Comparison of ENCODE assay signal across 8 cellular contexts in the genomic region with DNA sequence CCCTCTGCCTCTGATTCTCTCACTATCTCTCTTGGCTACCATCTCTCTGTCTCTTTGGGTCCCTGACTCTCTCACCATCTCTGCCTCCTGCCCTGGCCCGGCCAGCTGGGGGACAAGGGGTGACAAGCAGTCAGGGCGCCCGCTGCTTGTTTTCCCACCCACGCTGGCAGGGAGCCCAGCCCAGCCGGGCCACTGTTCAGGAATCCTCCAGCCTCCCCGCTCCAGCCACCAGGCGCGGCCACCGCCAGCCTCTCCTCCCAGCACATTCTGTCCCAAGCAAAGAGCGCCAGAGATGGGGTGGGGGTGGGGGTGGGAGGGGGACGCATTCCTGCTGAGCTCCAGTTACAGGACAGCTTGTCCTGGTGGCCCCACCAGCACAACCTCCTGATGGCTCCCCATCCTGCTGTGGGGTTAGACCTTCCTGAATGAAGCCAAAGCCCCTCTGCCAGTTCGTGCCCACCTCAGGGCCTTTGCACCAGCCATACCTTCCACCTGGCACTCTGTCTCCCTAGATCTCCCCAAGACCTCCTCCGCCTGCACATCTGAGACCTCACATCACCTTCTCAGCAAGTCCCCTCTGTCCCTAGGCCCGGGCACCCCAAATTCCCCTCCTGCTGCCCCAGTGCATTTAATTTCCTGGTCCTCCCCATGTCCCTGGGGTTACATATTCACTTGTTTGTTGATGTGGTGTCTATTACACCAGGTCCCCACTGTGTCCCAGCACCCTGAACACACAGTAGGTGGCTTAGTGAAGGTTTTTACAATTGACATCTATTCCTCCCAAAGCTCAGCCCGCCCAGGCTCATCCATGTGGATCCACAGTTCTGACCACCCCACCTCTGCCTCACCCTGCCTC. TPM values are rescaled to one million over a fixed set of nuclear protein-coding genes. Genes with fewer than 3 reads are reported as not detected.
A peak's percentile ranks its signal among the peaks of the same experiment; 100 is the strongest.
DNase-seq lines count a peak whose midpoint lies in the region; ATAC-seq lines count a peak whose summit lies in the region.

No MANE protein-coding gene starts in this region.

- peak overlapping the region; percentile 47 for H3K27ac Mint-ChIP-seq in activated naive CD4-positive, alpha-beta T cell treated with anti-CD3 and anti-CD28 coated beads, Interleukin-2, amount 10 ng/mL, durations not matched to agents 7 days and 5 days
- peak overlapping the region; percentile 89 for H3K27ac Mint-ChIP-seq in dendritic cell treated with granulocyte-macrophage colony-stimulating factor and Interleukin-4, amounts not matched to agents 40 ng/mL and 50 ng/mL, for 4 days

- peaks cover 75% of the 10 kb centered on the region for H3K4me1 Mint-ChIP-seq in activated naive CD4-positive, alpha-beta T cell treated with anti-CD3 and anti-CD28 coated beads, Interleukin-2, amount 10 ng/mL, durations not matched to agents 7 days and 5 days
- H3K4me1 Mint-ChIP-seq in dendritic cell treated with granulocyte-macrophage colony-stimulating factor and Interleukin-4, amounts not matched to agents 40 ng/mL and 50 ng/mL, for 4 days (ENCODE audit: low read depth): peaks cover 78% of the 10 kb centered on the region

- CTCF ChIA-PET in activated naive CD4-positive, alpha-beta T cell treated with anti-CD3 and anti-CD28 coated beads, Interleukin-2, amount 10 ng/mL, durations not matched to agents 7 days and 5 days (lab: Charles Lee): no interaction called here

- intact Hi-C loops in dendritic cell treated with granulocyte-macrophage colony-stimulating factor and Interleukin-4, amounts not matched to agents 40 ng/mL and 50 ng/mL, for 4 days (cut with micrococcal nuclease): loop anchor here (5.0 kb wide), 1 partner anchor 37 kb away; no protein-coding TSS in a partner anchor
- intact Hi-C loops in aorta (cut with DNase I): loop anchor here (2.0 kb wide), 2 partner anchors 28 to 30 kb away; no protein-coding TSS in a partner anchor

- 21 to 25% methylated on average over 15 of the region's 15 CpGs for WGBS in aorta, 2 donors

- H3K36me3 Mint-ChIP-seq in activated naive CD4-positive, alpha-beta T cell treated with anti-CD3 and anti-CD28 coated beads, Interleukin-2, amount 10 ng/mL, durations not matched to agents 7 days and 5 days: peaks cover 13% of the 10 kb centered on the region
- H3K36me3 Mint-ChIP-seq in dendritic cell treated with granulocyte-macrophage colony-stimulating factor and Interleukin-4, amounts not matched to agents 40 ng/mL and 50 ng/mL, for 4 days (ENCODE audit: low read depth): peaks cover 12% of the 10 kb centered on the region

- H3K4me3 ChIP-seq in mucosa of stomach (ENCODE audit: low read length) (no peak overlapping the region), aorta (ENCODE audit: low read length in 2 of 2) (no peak overlapping the region)

- H3K4me1 ChIP-seq in mucosa of stomach (ENCODE audit: control insufficient read depth, insufficient read depth, low read length) (peaks cover 47% of the 10 kb centered on the region), aorta (ENCODE audit: control insufficient read depth in 1 of 2, insufficient read depth in 2 of 2, low read length in 2 of 2) (peaks cover 2 to 4% of the 10 kb centered on the region in 2 donors)

- peaks cover 4% of the 10 kb centered on the region for H3K9me3 Mint-ChIP-seq in activated naive CD4-positive, alpha-beta T cell treated with anti-CD3 and anti-CD28 coated beads, Interleukin-2, amount 10 ng/mL, durations not matched to agents 7 days and 5 days
- no peaks in the 10 kb centered on the region for H3K9me3 Mint-ChIP-seq in dendritic cell treated with granulocyte-macrophage colony-stimulating factor and Interleukin-4, amounts not matched to agents 40 ng/mL and 50 ng/mL, for 4 days

- peaks cover 5% of the 10 kb centered on the region for H3K27me3 Mint-ChIP-seq in activated naive CD4-positive, alpha-beta T cell treated with anti-CD3 and anti-CD28 coated beads, Interleukin-2, amount 10 ng/mL, durations not matched to agents 7 days and 5 days
- H3K27me3 Mint-ChIP-seq in dendritic cell treated with granulocyte-macrophage colony-stimulating factor and Interleukin-4, amounts not matched to agents 40 ng/mL and 50 ng/mL, for 4 days: no peaks in the 10 kb centered on the region

- DNase-seq in activated naive CD4-positive, alpha-beta T cell treated with anti-CD3 and anti-CD28 coated beads, Interleukin-2, amount 10 ng/mL, durations not matched to agents 7 days and 5 days: no peak
- DNase-seq in activated naive CD4-positive, alpha-beta T cell treated with anti-CD3 and anti-CD28 coated beads, Interleukin-2, amount 50 U/mL, for 16 hours: no peak
- DNase-seq in aorta: peak; percentile 93 to 98
- DNase-seq in stimulated activated CD4-positive, alpha-beta T cell treated with anti-CD3 and anti-CD28 coated beads, Interleukin-12 subunit alpha, Interleukin-12 subunit beta, amount 100 ng/mL, for 4 hours: no peak

- H3K27ac ChIP-seq in aorta (ENCODE audit: low read depth in 1 of 2, low read length in 2 of 2): peak overlapping the region; percentile 51 to 96

- no peaks in the 10 kb centered on the region for H3K36me3 ChIP-seq in mucosa of stomach (ENCODE audit: control insufficient read depth, insufficient read depth, low read length)
- H3K36me3 ChIP-seq in aorta (ENCODE audit: control insufficient read depth in 1 of 2, insufficient read depth in 2 of 2, low read length in 1 of 2): no peaks in the 10 kb centered on the region

- peak; percentile 81 for ATAC-seq in aorta (ENCODE audit: low FRiP score)
- no peak for ATAC-seq in activated CD4-positive, CD25-positive, alpha-beta regulatory T cell treated with anti-CD3 and anti-CD28 coated beads, Interleukin-2, amount 50 U/mL, for 24 hours
- no peak for ATAC-seq in GM18858 (IDR thresholded peaks at IDR 0.05; ENCODE audit: unreplicated experiment)

- H3K9ac ChIP-seq in mucosa of stomach (ENCODE audit: low read length): peak overlapping the region; percentile 41

- H3K27me3 ChIP-seq in mucosa of stomach (ENCODE audit: control insufficient read depth, insufficient read depth, low read length) (no peaks in the 10 kb centered on the region), aorta (ENCODE audit: control insufficient read depth in 1 of 2, insufficient read depth in 2 of 2, low read length in 1 of 2) (no peaks in the 10 kb centered on the region)

- no peak overlapping the region for H3K4me3 Mint-ChIP-seq in activated naive CD4-positive, alpha-beta T cell treated with anti-CD3 and anti-CD28 coated beads, Interleukin-2, amount 10 ng/mL, durations not matched to agents 7 days and 5 days
- H3K4me3 Mint-ChIP-seq in dendritic cell treated with granulocyte-macrophage colony-stimulating factor and Interleukin-4, amounts not matched to agents 40 ng/mL and 50 ng/mL, for 4 days: no peak overlapping the region

- H3K9me3 ChIP-seq in mucosa of stomach (ENCODE audit: control insufficient read depth, low read length): no peaks in the 10 kb centered on the region
- no peaks in the 10 kb centered on the region for H3K9me3 ChIP-seq in aorta (ENCODE audit: control insufficient read depth, low read length)

RNA-seq across cellular contexts. Expression of gene ARRDC2, which starts 12.5 kb away (rescaled TPM):
- total RNA-seq in aorta: 10 to 100 TPM; 40.6 to 60.5 TPM
- polyA plus RNA-seq in aorta: 100 to 1,000 TPM in 1 of 2 donors, 10 to 100 TPM in 1; 82.5 to 104 TPM

RNA-seq across cellular contexts. Expression of gene KCNN1, which starts 53.5 kb away (rescaled TPM):
- under 1 TPM in 1 of 2 donors, not detected in 1; 0.13 TPM for total RNA-seq in aorta
- under 1 TPM in 1 of 2 donors, not detected in 1; 0.13 TPM for polyA plus RNA-seq in aorta

Comparison
In these comparisons a context has a peak if more than half of its experiments do, and no peak if none do; other contexts are left out.
1. DNase-seq: peak in aorta (2 of 2); none in activated naive CD4-positive, alpha-beta T cell treated with anti-CD3 and anti-CD28 coated beads, Interleukin-2, amount 10 ng/mL, durations not matched to agents 7 days and 5 days (single experiment), activated naive CD4-positive, alpha-beta T cell treated with anti-CD3 and anti-CD28 coated beads, Interleukin-2, amount 50 U/mL, for 16 hours (single experiment) and stimulated activated CD4-positive, alpha-beta T cell treated with anti-CD3 and anti-CD28 coated beads, Interleukin-12 subunit alpha, Interleukin-12 subunit beta, amount 100 ng/mL, for 4 hours (single experiment).